Comparison of ENCODE assay signal across 26 cellular contexts in the genomic region with DNA sequence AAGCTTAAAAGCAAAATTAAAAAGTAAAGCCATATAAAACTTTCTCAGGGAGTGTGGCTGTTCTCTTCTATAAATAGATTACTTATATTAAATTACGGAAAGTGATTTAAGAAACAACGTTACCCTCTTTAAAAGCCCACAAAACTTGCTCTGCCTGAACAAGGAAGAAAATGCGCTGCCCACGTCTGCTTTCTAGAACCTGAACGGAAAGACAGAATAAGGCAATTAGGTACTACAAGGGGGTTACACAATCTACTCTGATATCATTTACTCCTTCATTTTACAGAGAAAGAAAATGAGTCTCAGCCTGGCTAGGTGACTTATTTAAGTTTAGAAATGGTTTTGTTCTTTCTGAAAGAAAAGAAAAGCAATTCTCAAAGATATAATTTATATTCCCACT.
"Had no signal": no experiment of that assay in that cellular context is flagged by ENCODE, and none has a peak within 500 bp of the region (broad histone marks: within the 10 kb centered on the region; RNA-seq: fewer than 3 reads in every experiment).

No MANE protein-coding gene starts in this region.

- DNase-seq: hippocampal formation; kidney glomerular epithelial cell; left cardiac atrium; lower lobe of right lung; mammary epithelial cell; mesenchymal stem cell; naive thymus-derived CD8-positive, alpha-beta T cell; pancreas; posterior cingulate gyrus; right cardiac atrium; small intestine; spleen; stimulated activated CD4-positive, alpha-beta T cell treated with anti-CD3 and anti-CD28 coated beads, Interleukin-4, amount 100 ng/mL, for 24 hours; stimulated activated naive CD4-positive, alpha-beta T cell; tibial artery; trophoblast cell; upper lobe of right lung had no signal

- H3K27me3 ChIP-seq: pancreas, spleen, suprapubic skin, tibial artery, upper lobe of right lung had no signal

- H3K36me3 Mint-ChIP-seq: naive thymus-derived CD8-positive, alpha-beta T cell; stimulated activated effector memory CD8-positive, alpha-beta T cell treated with anti-CD3 and anti-CD28 coated beads, Interleukin-12 subunit alpha, Interleukin-12 subunit beta, amount 100 ng/mL, for 72 hours had no signal

- H3K27ac ChIP-seq: lower lobe of right lung, pancreas, prostate gland, suprapubic skin, thoracic aorta, upper lobe of right lung had no signal

- H3K4me1 ChIP-seq: lower lobe of right lung, pancreas, prostate gland, suprapubic skin, upper lobe of right lung had no signal

- H3K9me3 ChIP-seq: lower lobe of right lung, pancreas, prostate gland, suprapubic skin, thoracic aorta, tibial artery, upper lobe of right lung had no signal

- H3K27ac Mint-ChIP-seq: naive thymus-derived CD8-positive, alpha-beta T cell; stimulated activated effector memory CD8-positive, alpha-beta T cell treated with anti-CD3 and anti-CD28 coated beads, Interleukin-12 subunit alpha, Interleukin-12 subunit beta, amount 100 ng/mL, for 72 hours; stimulated activated naive CD8-positive, alpha-beta T cell treated with anti-CD3 and anti-CD28 coated beads, Interleukin-15, Interleukin-2, amounts not matched to agents 100 ng/mL and 50 ng/mL, for 24 hours had no signal

- H3K4me3 ChIP-seq: lower lobe of right lung, pancreas, prostate gland, spleen, suprapubic skin, thoracic aorta, tibial artery, upper lobe of right lung had no signal

- ATAC-seq: left cardiac atrium; left lobe of liver; lower lobe of right lung; naive thymus-derived CD8-positive, alpha-beta T cell; pancreas; right cardiac atrium; sciatic nerve; stimulated activated effector memory CD8-positive, alpha-beta T cell treated with anti-CD3 and anti-CD28 coated beads, Interleukin-12 subunit alpha, Interleukin-12 subunit beta, amount 100 ng/mL, for 72 hours; upper lobe of right lung had no signal

- H3K9me3 Mint-ChIP-seq: stimulated activated effector memory CD8-positive, alpha-beta T cell treated with anti-CD3 and anti-CD28 coated beads, Interleukin-12 subunit alpha, Interleukin-12 subunit beta, amount 100 ng/mL, for 72 hours; stimulated activated naive CD8-positive, alpha-beta T cell treated with anti-CD3 and anti-CD28 coated beads, Interleukin-15, Interleukin-2, amounts not matched to agents 100 ng/mL and 50 ng/mL, for 24 hours had no signal

- H3K4me1 Mint-ChIP-seq: naive thymus-derived CD8-positive, alpha-beta T cell; neural crest cell; stimulated activated effector memory CD8-positive, alpha-beta T cell treated with anti-CD3 and anti-CD28 coated beads, Interleukin-12 subunit alpha, Interleukin-12 subunit beta, amount 100 ng/mL, for 72 hours had no signal

- H3K4me3 Mint-ChIP-seq: naive thymus-derived CD8-positive, alpha-beta T cell; nephron; neural crest cell; stimulated activated effector memory CD8-positive, alpha-beta T cell treated with anti-CD3 and anti-CD28 coated beads, Interleukin-12 subunit alpha, Interleukin-12 subunit beta, amount 100 ng/mL, for 72 hours; stimulated activated naive CD8-positive, alpha-beta T cell treated with anti-CD3 and anti-CD28 coated beads, Interleukin-15, Interleukin-2, amounts not matched to agents 100 ng/mL and 50 ng/mL, for 24 hours had no signal

- H3K36me3 ChIP-seq: lower lobe of right lung, pancreas, prostate gland, spleen, suprapubic skin, thoracic aorta, tibial artery, upper lobe of right lung had no signal
